In the genomic region with DNA sequence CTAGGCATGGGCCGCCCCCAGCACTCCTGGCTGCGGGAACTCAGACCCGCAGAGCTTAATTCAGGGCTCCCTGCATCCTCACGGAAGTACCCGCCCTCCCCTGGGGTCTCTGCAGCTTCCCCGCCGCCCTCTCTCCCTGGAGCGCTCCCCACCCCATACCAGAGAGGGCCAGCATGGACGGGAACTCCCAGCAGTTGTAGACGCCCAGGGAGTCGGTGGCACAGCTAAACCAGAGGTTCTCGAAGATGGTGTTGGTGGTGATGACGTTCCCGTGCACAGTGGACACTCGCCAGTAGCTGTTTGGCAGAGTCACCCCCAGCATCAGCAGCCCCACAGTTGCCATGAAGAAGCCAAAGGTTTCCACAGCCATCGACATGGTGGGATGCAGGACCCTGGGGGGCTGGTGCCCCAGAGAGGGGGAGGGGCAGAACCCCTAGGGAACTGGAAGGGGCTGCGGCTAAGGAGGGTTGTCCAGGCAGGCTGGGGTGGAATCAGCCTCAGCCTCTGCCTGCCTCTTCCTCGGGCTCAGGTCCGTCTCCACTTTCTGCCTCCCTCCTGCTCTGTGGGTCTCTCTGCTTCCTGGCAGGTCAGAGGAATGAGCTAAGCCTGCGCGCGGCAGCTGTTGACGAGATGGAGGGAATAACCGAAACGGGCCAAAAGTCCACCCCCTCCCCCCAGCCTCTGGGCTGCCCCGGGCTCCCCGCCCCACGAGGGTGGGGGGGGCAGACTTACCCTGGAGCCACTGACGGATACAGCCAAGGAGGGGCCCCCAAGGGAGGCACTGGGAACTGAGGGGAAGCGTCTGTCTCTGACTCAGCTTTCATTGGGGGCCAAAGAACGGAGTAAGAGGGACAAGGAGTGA, we compare ENCODE assay signal across 9 cellular contexts. TPM values are rescaled to one million over a fixed set of nuclear protein-coding genes. Genes with fewer than 3 reads are reported as not detected.
DNase-seq lines count a peak whose midpoint lies in the region; ATAC-seq and TF ChIP-seq lines count a peak whose summit lies in the region.
"Had no signal": no experiment of that assay in that cellular context is flagged by ENCODE, and none has a peak within 500 bp of the region (broad histone marks: within the 10 kb centered on the region; RNA-seq: fewer than 3 reads in every experiment).

A gene with protein sequence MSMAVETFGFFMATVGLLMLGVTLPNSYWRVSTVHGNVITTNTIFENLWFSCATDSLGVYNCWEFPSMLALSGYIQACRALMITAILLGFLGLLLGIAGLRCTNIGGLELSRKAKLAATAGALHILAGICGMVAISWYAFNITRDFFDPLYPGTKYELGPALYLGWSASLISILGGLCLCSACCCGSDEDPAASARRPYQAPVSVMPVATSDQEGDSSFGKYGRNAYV (minus strand): TSS at position 597 of the 862 bp plus-strand sequence. CDS start 221 bp downstream, at position 376.

- no peaks in the 10 kb centered on the region for H3K4me1 Mint-ChIP-seq in activated T-helper 1 cell treated with anti-CD3 and anti-CD28 coated beads, Interleukin-12 subunit alpha, Interleukin-12 subunit beta, Interleukin-2, Interleukin-4 antibody, amounts not matched to agents 30 ng/mL and 10 ng/mL and 1 ng/mL, durations not matched to agents 14 hours and 24 hours and 36 hours (ENCODE audit: low read depth)
- H3K4me1 Mint-ChIP-seq in CD8-positive, alpha-beta T cell (ENCODE audit: low read depth): peaks cover 5% of the 10 kb centered on the region

- H3K27ac ChIP-seq in right atrium auricular region (peak within 1 kb of the TSS; percentile 83 to 86), sigmoid colon (peak within 1 kb of the TSS; percentile 64 to 79 (median 70))
- H3K27ac ChIP-seq in CD8-positive, alpha-beta T cell (ENCODE audit: low read depth, low read length): no peak within 1 kb of the TSS
- H3K27ac ChIP-seq: epithelial cell of prostate had no signal

- H3K4me1 ChIP-seq in right atrium auricular region: peaks cover 0 to 58% of the 10 kb centered on the region in 2 donors
- H3K4me1 ChIP-seq in sigmoid colon: peaks cover 0 to 31% (median 21%) of the 10 kb centered on the region in 4 donors
- H3K4me1 ChIP-seq in CD8-positive, alpha-beta T cell (ENCODE audit: insufficient read depth, low read length): no peaks in the 10 kb centered on the region

- TF ChIP-seq POLR2A in sigmoid colon (IDR thresholded peaks at IDR 0.05): no peak

- no peaks in the 10 kb centered on the region for H3K27me3 Mint-ChIP-seq in activated T-helper 1 cell treated with anti-CD3 and anti-CD28 coated beads, Interleukin-12 subunit alpha, Interleukin-12 subunit beta, Interleukin-2, Interleukin-4 antibody, amounts not matched to agents 30 ng/mL and 10 ng/mL and 1 ng/mL, durations not matched to agents 14 hours and 24 hours and 36 hours (ENCODE audit: insufficient read depth)
- no peaks in the 10 kb centered on the region for H3K27me3 Mint-ChIP-seq in CD8-positive, alpha-beta T cell (ENCODE audit: low read depth)

- H3K9me3 ChIP-seq in right atrium auricular region: no peaks in the 10 kb centered on the region
- no peaks in the 10 kb centered on the region for H3K9me3 ChIP-seq in sigmoid colon
- no peaks in the 10 kb centered on the region for H3K9me3 ChIP-seq in CD8-positive, alpha-beta T cell (ENCODE audit: low read length)

- POLR2A ChIA-PET in CD8-positive, alpha-beta T cell (lab: Charles Lee): interaction anchor here (0.6 to 2.4 kb wide), 3 partner anchors 14 to 227 kb away, joined by 3 to 7 read pairs (median 3); a partner anchor contains a TSS

- H3K4me3 ChIP-seq in right atrium auricular region: peak within 1 kb of the TSS; percentile 9 to 32
- peak within 1 kb of the TSS in 2 of 4 donors; percentile 8 to 25 for H3K4me3 ChIP-seq in sigmoid colon
- no peak within 1 kb of the TSS for H3K4me3 ChIP-seq in CD8-positive, alpha-beta T cell (ENCODE audit: low read depth, low read length)

- TF ChIP-seq EP300 in sigmoid colon (IDR thresholded peaks at IDR 0.05): no peak

- no peaks in the 10 kb centered on the region for H3K9me3 Mint-ChIP-seq in activated T-helper 1 cell treated with anti-CD3 and anti-CD28 coated beads, Interleukin-12 subunit alpha, Interleukin-12 subunit beta, Interleukin-2, Interleukin-4 antibody, amounts not matched to agents 30 ng/mL and 10 ng/mL and 1 ng/mL, durations not matched to agents 14 hours and 24 hours and 36 hours
- H3K9me3 Mint-ChIP-seq in CD8-positive, alpha-beta T cell: no peaks in the 10 kb centered on the region

- intact Hi-C loops in activated T-helper 1 cell treated with anti-CD3 and anti-CD28 coated beads, Interleukin-12 subunit alpha, Interleukin-12 subunit beta, Interleukin-2, Interleukin-4 antibody, amounts not matched to agents 30 ng/mL and 10 ng/mL and 1 ng/mL, durations not matched to agents 14 hours and 24 hours and 36 hours (cut with micrococcal nuclease): no loop called here
- intact Hi-C loops in sigmoid colon (cut with DNase I): no loop called here
- intact Hi-C loops in CD8-positive, alpha-beta T cell (cut with DNase I, micrococcal nuclease): no loop called here

- CTCF ChIA-PET in CD8-positive, alpha-beta T cell (lab: Charles Lee): interaction anchor here (0.9 kb wide), 1 partner anchor 93 kb away, joined by 4 read pairs; no protein-coding TSS in a partner anchor

- ATAC-seq in GM21447 (IDR thresholded peaks at IDR 0.05; ENCODE audit: unreplicated experiment): no peak
- ATAC-seq in CD8-positive, alpha-beta T cell: no peak

- DNase-seq in GM20000 (ENCODE audit: low spot score): peak; percentile 23
- DNase-seq in activated T-helper 1 cell treated with anti-CD3 and anti-CD28 coated beads, Interleukin-12 subunit alpha, Interleukin-12 subunit beta, Interleukin-2, Interleukin-4 antibody, amounts not matched to agents 30 ng/mL and 10 ng/mL and 1 ng/mL, durations not matched to agents 14 hours and 24 hours and 36 hours (ENCODE audit: low spot score): no peak
- peak; percentile 90 for DNase-seq in right atrium auricular region (ENCODE audit: low spot score)
- DNase-seq in sigmoid colon: peak; percentile 92
- DNase-seq in NCI-H1092 treated with DMSO at 0.1 percent for 48 hours (lab: John Stamatoyannopoulos, UW): no peak
- no peak for DNase-seq in CD8-positive, alpha-beta T cell
- DNase-seq in HUDEP-2 (lab: John Stamatoyannopoulos, UW; ENCODE audit: unreplicated experiment in 76 of 76): no peak

- WGBS in sigmoid colon, 2 donors: 10 to 35% methylated on average over 31 of the region's 31 CpGs

- TF ChIP-seq CTCF in GM20000 (IDR thresholded peaks at IDR 0.05; ENCODE audit: extremely low read depth, missing control alignments) (no peak), right atrium auricular region (IDR thresholded peaks at IDR 0.05) (no peak), sigmoid colon (IDR thresholded peaks at IDR 0.05) (no peak)
- TF ChIP-seq CTCF in CD8-positive, alpha-beta T cell (IDR thresholded peaks at IDR 0.05): no peak

- H3K36me3 ChIP-seq in right atrium auricular region (peaks cover 18% of the 10 kb centered on the region), sigmoid colon (peaks cover 19 to 46% (median 27%) of the 10 kb centered on the region in 4 donors)
- H3K36me3 ChIP-seq in CD8-positive, alpha-beta T cell (ENCODE audit: insufficient read depth, low read length): peaks cover 5% of the 10 kb centered on the region

- no peak within 1 kb of the TSS for H3K4me3 Mint-ChIP-seq in activated T-helper 1 cell treated with anti-CD3 and anti-CD28 coated beads, Interleukin-12 subunit alpha, Interleukin-12 subunit beta, Interleukin-2, Interleukin-4 antibody, amounts not matched to agents 30 ng/mL and 10 ng/mL and 1 ng/mL, durations not matched to agents 14 hours and 24 hours and 36 hours
- H3K4me3 Mint-ChIP-seq in CD8-positive, alpha-beta T cell: no peak within 1 kb of the TSS

- H3K27ac Mint-ChIP-seq in activated T-helper 1 cell treated with anti-CD3 and anti-CD28 coated beads, Interleukin-12 subunit alpha, Interleukin-12 subunit beta, Interleukin-2, Interleukin-4 antibody, amounts not matched to agents 30 ng/mL and 10 ng/mL and 1 ng/mL, durations not matched to agents 14 hours and 24 hours and 36 hours: no peak within 1 kb of the TSS
- no peak within 1 kb of the TSS for H3K27ac Mint-ChIP-seq in CD8-positive, alpha-beta T cell

- H3K27me3 ChIP-seq in right atrium auricular region: no peaks in the 10 kb centered on the region
- peaks cover 0 to 2% (median 0%) of the 10 kb centered on the region in 3 donors for H3K27me3 ChIP-seq in sigmoid colon
- no peaks in the 10 kb centered on the region for H3K27me3 ChIP-seq in CD8-positive, alpha-beta T cell (ENCODE audit: insufficient read depth, low read length)

- peaks cover 6% of the 10 kb centered on the region for H3K36me3 Mint-ChIP-seq in activated T-helper 1 cell treated with anti-CD3 and anti-CD28 coated beads, Interleukin-12 subunit alpha, Interleukin-12 subunit beta, Interleukin-2, Interleukin-4 antibody, amounts not matched to agents 30 ng/mL and 10 ng/mL and 1 ng/mL, durations not matched to agents 14 hours and 24 hours and 36 hours (ENCODE audit: low read depth)
- peaks cover 46% of the 10 kb centered on the region for H3K36me3 Mint-ChIP-seq in CD8-positive, alpha-beta T cell

RNA-seq across cellular contexts. Expression of the gene that starts here (rescaled TPM):
- total RNA-seq in activated T-helper 1 cell treated with anti-CD3 and anti-CD28 coated beads, Interleukin-12 subunit alpha, Interleukin-12 subunit beta, Interleukin-2, Interleukin-4 antibody, amounts not matched to agents 30 ng/mL and 10 ng/mL and 1 ng/mL, durations not matched to agents 14 hours and 24 hours and 36 hours: 19.0 and 19.5 TPM in 2 replicates
- 10 to 100 TPM; 16.5 to 50.2 TPM for total RNA-seq in right atrium auricular region
- 10 to 100 TPM in 1 of 4 donors, 1 to 10 TPM in 3; 2.5 to 16.3 (median 3.9) TPM for total RNA-seq in sigmoid colon
- polyA plus RNA-seq in sigmoid colon: 10 to 100 TPM in 1 of 3 donors, 1 to 10 TPM in 2; 3.6 to 14.2 (median 9.0) TPM
- total RNA-seq in CD8-positive, alpha-beta T cell: 10 to 100 TPM in 1 of 2 experiments, 1 to 10 TPM in 1; 9.3 to 11.5 TPM

Comparison
In these comparisons a context has a peak if more than half of its experiments do, and no peak if none do; other contexts are left out.
1. DNase-seq: peak in GM20000 (single experiment), right atrium auricular region (single experiment) and sigmoid colon (single experiment); none in activated T-helper 1 cell treated with anti-CD3 and anti-CD28 coated beads, Interleukin-12 subunit alpha, Interleukin-12 subunit beta, Interleukin-2, Interleukin-4 antibody, amounts not matched to agents 30 ng/mL and 10 ng/mL and 1 ng/mL, durations not matched to agents 14 hours and 24 hours and 36 hours (single experiment), NCI-H1092 treated with DMSO at 0.1 percent for 48 hours (single experiment), CD8-positive, alpha-beta T cell (0 of 7) and HUDEP-2 (0 of 76).